ENCODE assay signal across 1 cellular context in genomic region chr1:12153181-12153785, GRCh38.
TF ChIP-seq lines count a peak whose summit lies in the region.

No MANE protein-coding gene starts in this region.

TF ChIP-seq in GM12878, 131 proteins besides CTCF, POLR2A, EP300 and RAD21 (continues in another document):
- TF ChIP-seq USF2 (IDR thresholded peaks at IDR 0.05; ENCODE audit: borderline replicate concordance, low read depth, low read length) (peak; percentile 76), SREBF2 (IDR thresholded peaks at IDR 0.05; ENCODE audit: low read length) (no peak), YY1 (IDR thresholded peaks at IDR 0.05; ENCODE audit: low read depth, low read length) (no peak), IKZF2 (IDR thresholded peaks at IDR 0.05) (peak; percentile 68 to 73; a peak in 3 of 4 replicates), EED (IDR thresholded peaks at IDR 0.05; ENCODE audit: low read depth) (peak; percentile 52; the same call in 1 of the 2 replicates), ZNF687 (IDR thresholded peaks at IDR 0.05) (peak; percentile 96), NKRF (conservative IDR thresholded peaks at IDR 0.05) (0 out of 2 replicates have a peak, but pooled peaks have one; percentile 23), CREB1 (IDR thresholded peaks at IDR 0.05; ENCODE audit: low read depth) (peak; percentile 66), CBX5 (IDR thresholded peaks at IDR 0.05; ENCODE audit: low read depth) (no peak), ATF7 (IDR thresholded peaks at IDR 0.05; ENCODE audit: low read depth) (peak; percentile 78), CREM (IDR thresholded peaks at IDR 0.05; ENCODE audit: low read depth) (peak; percentile 42; the same call in 1 of the 2 replicates), NR2F1 (conservative IDR thresholded peaks at IDR 0.05) (peak; percentile 41; the same call in 1 of the 2 replicates), GATAD2B (conservative IDR thresholded peaks at IDR 0.05; ENCODE audit: low read depth) (peak; percentile 66), NBN (IDR thresholded peaks at IDR 0.05) (peak; percentile 91), RB1 (IDR thresholded peaks at IDR 0.05; ENCODE audit: borderline replicate concordance) (peak; percentile 80; the same call in 1 of the 2 replicates), MYB (IDR thresholded peaks at IDR 0.05; ENCODE audit: borderline replicate concordance, low read depth, low read length) (no peak), IKZF1 (conservative IDR thresholded peaks at IDR 0.05) (peak; percentile 65), TCF3 (IDR thresholded peaks at IDR 0.05; ENCODE audit: borderline replicate concordance, insufficient read depth, low read depth, low read length) (no peak), TCF12 (IDR thresholded peaks at IDR 0.05; ENCODE audit: low read depth, low read length) (no peak), MTA2 (IDR thresholded peaks at IDR 0.05; ENCODE audit: low read depth) (peak; percentile 66), CHD2 (IDR thresholded peaks at IDR 0.05; ENCODE audit: borderline replicate concordance, low read depth, low read length) (no peak), BHLHE40 (IDR thresholded peaks at IDR 0.05; ENCODE audit: borderline replicate concordance in 1 of 2, low read depth in 2 of 2, low read length in 1 of 2) (peak; percentile 86 to 94), ZSCAN29 (IDR thresholded peaks at IDR 0.05) (no peak), MAX (IDR thresholded peaks at IDR 0.05; ENCODE audit: low read depth, low read length) (peak; percentile 74), IRF4 (IDR thresholded peaks at IDR 0.05; ENCODE audit: low read depth, low read length) (no peak), NR2C2 (IDR thresholded peaks at IDR 0.05; ENCODE audit: borderline replicate concordance, control insufficient read depth, insufficient read length, low read depth) (no peak), ZZZ3 (IDR thresholded peaks at IDR 0.05; ENCODE audit: control insufficient read depth, insufficient read length, low read depth) (no peak), RELB (IDR thresholded peaks at IDR 0.05; ENCODE audit: low read depth) (peak; percentile 41; the same call in 1 of the 2 replicates), STAT3 (IDR thresholded peaks at IDR 0.05; ENCODE audit: low read depth, low read length) (no peak), E4F1 (IDR thresholded peaks at IDR 0.05; ENCODE audit: borderline replicate concordance, partially characterized antibody) (no peak), BACH1 (IDR thresholded peaks at IDR 0.05; ENCODE audit: borderline replicate concordance) (0 out of 2 replicates have a peak, but pooled peaks have one; percentile 25), POLR2AphosphoS5 (IDR thresholded peaks at IDR 0.05; ENCODE audit: low read length) (peak; percentile 59; the same call in 1 of the 2 replicates), CBX3 (IDR thresholded peaks at IDR 0.05; ENCODE audit: borderline replicate concordance, low read depth) (no peak), CUX1 (IDR thresholded peaks at IDR 0.05; ENCODE audit: insufficient replicate concordance, low read depth, low read length) (no peak), BMI1 (IDR thresholded peaks at IDR 0.05; ENCODE audit: borderline replicate concordance) (no peak), MLLT1 (IDR thresholded peaks at IDR 0.05) (no peak; the same call in 1 of the 2 replicates), RAD51 (IDR thresholded peaks at IDR 0.05) (peak; percentile 94), EZH2 (IDR thresholded peaks at IDR 0.05; ENCODE audit: borderline replicate concordance, control insufficient read depth, low read depth, low read length) (no peak), HDAC2 (IDR thresholded peaks at IDR 0.05) (no peak), SMAD1 (IDR thresholded peaks at IDR 0.05; ENCODE audit: low read depth, partially characterized antibody) (peak; percentile 49), MEF2B (IDR thresholded peaks at IDR 0.05; ENCODE audit: partially characterized antibody, poor library complexity, severe bottlenecking) (peak; percentile 97), MXI1 (IDR thresholded peaks at IDR 0.05; ENCODE audit: low read depth, low read length) (peak; percentile 56; the same call in 1 of the 2 replicates), ASH2L (IDR thresholded peaks at IDR 0.05; ENCODE audit: borderline replicate concordance, low read depth) (no peak)
